Comparison of ENCODE assay signal across 9 cellular contexts in genomic region chr16:89115216-89115949, GRCh38. TPM values are rescaled to one million over a fixed set of nuclear protein-coding genes. Genes with fewer than 3 reads are reported as not detected.
DNase-seq lines count a peak whose midpoint lies in the region; ATAC-seq and TF ChIP-seq lines count a peak whose summit lies in the region.
"Had no signal": no experiment of that assay in that cellular context is flagged by ENCODE, and none has a peak within 500 bp of the region (broad histone marks: within the 10 kb centered on the region; RNA-seq: fewer than 3 reads in every experiment).

No MANE protein-coding gene starts in this region.

- intact Hi-C loops in activated CD4-positive, alpha-beta T cell treated with anti-CD3 and anti-CD28 coated beads, Interleukin-2, amount 10 ng/mL, durations not matched to agents 24 days and 14 days (cut with micrococcal nuclease), result loop anchor here (1.0 kb wide), 2 partner anchors 18 to 172 kb away; no protein-coding TSS in a partner anchor
- intact Hi-C loops in dendritic cell treated with granulocyte-macrophage colony-stimulating factor and Interleukin-4, amounts not matched to agents 40 ng/mL and 50 ng/mL, for 4 days (cut with micrococcal nuclease), result loop anchor here (5.0 to 10.0 kb wide), 4 partner anchors 102 to 392 kb away; partner anchors contain the start of genes CBFA2T3, SPG7 and ZNF778

- H3K27ac ChIP-seq in thoracic aorta (peak overlapping the region in 1 of 2 donors; percentile 22), SK-N-SH (ENCODE audit: low read depth in 2 of 2, low read length in 1 of 2) (no peak overlapping the region)

- H3K9me3 Mint-ChIP-seq in activated CD4-positive, alpha-beta T cell treated with anti-CD3 and anti-CD28 coated beads, Interleukin-2, amount 10 ng/mL, durations not matched to agents 24 days and 14 days, result no peaks in the 10 kb centered on the region
- no peaks in the 10 kb centered on the region for H3K9me3 Mint-ChIP-seq in dendritic cell treated with granulocyte-macrophage colony-stimulating factor and Interleukin-4, amounts not matched to agents 40 ng/mL and 50 ng/mL, for 4 days

- no peaks in the 10 kb centered on the region for H3K27me3 ChIP-seq in thoracic aorta (replicated peaks; ENCODE audit: insufficient read depth)
- H3K27me3 ChIP-seq in SK-N-SH (ENCODE audit: insufficient read depth), result no peaks in the 10 kb centered on the region

- no peak overlapping the region for H2AFZ ChIP-seq in SK-N-SH (ENCODE audit: low read depth)

- H3K4me1 ChIP-seq in thoracic aorta (ENCODE audit: control insufficient read depth in 1 of 2, low read depth in 2 of 2) (no peaks in the 10 kb centered on the region), SK-N-SH (ENCODE audit: control insufficient read depth in 1 of 2, insufficient read depth in 2 of 2, low read depth in 1 of 2, low read length in 1 of 2) (no peaks in the 10 kb centered on the region)

- no peaks in the 10 kb centered on the region for H3F3A ChIP-seq in SK-N-SH (replicated peaks; ENCODE audit: insufficient read depth)

- ATAC-seq in GM19397 (IDR thresholded peaks at IDR 0.05; ENCODE audit: unreplicated experiment), result peak; percentile 68
- ATAC-seq in HG03521 (IDR thresholded peaks at IDR 0.05; ENCODE audit: unreplicated experiment), result peak; percentile 44
- ATAC-seq in omental fat pad (ENCODE audit: low FRiP score), result no peak
- ATAC-seq in thoracic aorta (ENCODE audit: insufficient number of reproducible peaks, low FRiP score, low read depth), result no peak

- DNase-seq in activated CD4-positive, alpha-beta T cell treated with anti-CD3 and anti-CD28 coated beads, Interleukin-2, amount 10 ng/mL, durations not matched to agents 24 days and 14 days, result peak; percentile 96
- DNase-seq in omental fat pad (ENCODE audit: low spot score) (peak; percentile 45), thoracic aorta (ENCODE audit: low spot score) (no peak), SK-N-SH (no peak), islet precursor cell (no peak)

- WGBS in SK-N-SH (ENCODE audit: low lambda C conversion rate), result 92% methylated on average over 20 of the region's 27 CpGs

- H3K27ac Mint-ChIP-seq in activated CD4-positive, alpha-beta T cell treated with anti-CD3 and anti-CD28 coated beads, Interleukin-2, amount 10 ng/mL, durations not matched to agents 24 days and 14 days, result peak overlapping the region; percentile 96
- H3K27ac Mint-ChIP-seq in dendritic cell treated with granulocyte-macrophage colony-stimulating factor and Interleukin-4, amounts not matched to agents 40 ng/mL and 50 ng/mL, for 4 days, result peak overlapping the region; percentile 94

- H3K9ac ChIP-seq in SK-N-SH, result no peak overlapping the region

- H3K36me3 ChIP-seq in thoracic aorta, result peaks cover 57% of the 10 kb centered on the region
- peaks cover 0 to 68% of the 10 kb centered on the region in 2 experiments for H3K36me3 ChIP-seq in SK-N-SH (replicated peaks in 1 of 2; ENCODE audit: control insufficient read depth in 1 of 2, insufficient read depth in 2 of 2, low read length in 1 of 2)

- no peak for TF ChIP-seq EP300 in SK-N-SH (IDR thresholded peaks at IDR 0.05; ENCODE audit: borderline replicate concordance in 1 of 2, low read depth in 1 of 2, low read length in 1 of 2)

- H3K4me3 ChIP-seq in thoracic aorta (peak overlapping the region; percentile 32), SK-N-SH (ENCODE audit: low read depth in 2 of 2, low read length in 1 of 2) (no peak overlapping the region)

- peaks cover 28% of the 10 kb centered on the region for H3K4me1 Mint-ChIP-seq in activated CD4-positive, alpha-beta T cell treated with anti-CD3 and anti-CD28 coated beads, Interleukin-2, amount 10 ng/mL, durations not matched to agents 24 days and 14 days
- peaks cover 57% of the 10 kb centered on the region for H3K4me1 Mint-ChIP-seq in dendritic cell treated with granulocyte-macrophage colony-stimulating factor and Interleukin-4, amounts not matched to agents 40 ng/mL and 50 ng/mL, for 4 days (ENCODE audit: low read depth)

- CTCF ChIA-PET in SK-N-SH (lab: Yijun Ruan, JAX), result no interaction called here

- no peaks in the 10 kb centered on the region for H4K20me1 ChIP-seq in SK-N-SH (ENCODE audit: insufficient read depth)

- POLR2A ChIA-PET in SK-N-SH (lab: Yijun Ruan, JAX), result no interaction called here

- peaks cover 42% of the 10 kb centered on the region for H3K36me3 Mint-ChIP-seq in activated CD4-positive, alpha-beta T cell treated with anti-CD3 and anti-CD28 coated beads, Interleukin-2, amount 10 ng/mL, durations not matched to agents 24 days and 14 days (ENCODE audit: low read depth)
- H3K36me3 Mint-ChIP-seq in dendritic cell treated with granulocyte-macrophage colony-stimulating factor and Interleukin-4, amounts not matched to agents 40 ng/mL and 50 ng/mL, for 4 days (ENCODE audit: low read depth), result peaks cover 62% of the 10 kb centered on the region

- H3K9me2 ChIP-seq in SK-N-SH, result no peaks in the 10 kb centered on the region

- no peak for TF ChIP-seq CTCF in omental fat pad (IDR thresholded peaks at IDR 0.05)
- TF ChIP-seq CTCF in thoracic aorta (IDR thresholded peaks at IDR 0.05), result no peak
- no peak for TF ChIP-seq CTCF in SK-N-SH (IDR thresholded peaks at IDR 0.05)

- peak overlapping the region; percentile 83 for H3K4me3 Mint-ChIP-seq in activated CD4-positive, alpha-beta T cell treated with anti-CD3 and anti-CD28 coated beads, Interleukin-2, amount 10 ng/mL, durations not matched to agents 24 days and 14 days
- H3K4me3 Mint-ChIP-seq in dendritic cell treated with granulocyte-macrophage colony-stimulating factor and Interleukin-4, amounts not matched to agents 40 ng/mL and 50 ng/mL, for 4 days, result peak overlapping the region; percentile 85

- H3K9me3 ChIP-seq in thoracic aorta (no peaks in the 10 kb centered on the region), SK-N-SH (no peaks in the 10 kb centered on the region)

- no peak for TF ChIP-seq RAD21 in SK-N-SH (IDR thresholded peaks at IDR 0.05; ENCODE audit: low read length)

- no peaks in the 10 kb centered on the region for H3K79me2 ChIP-seq in SK-N-SH (ENCODE audit: insufficient read depth)

- no peak overlapping the region for H3K4me2 ChIP-seq in SK-N-SH

- H3K27me3 Mint-ChIP-seq in activated CD4-positive, alpha-beta T cell treated with anti-CD3 and anti-CD28 coated beads, Interleukin-2, amount 10 ng/mL, durations not matched to agents 24 days and 14 days, result no peaks in the 10 kb centered on the region
- H3K27me3 Mint-ChIP-seq in dendritic cell treated with granulocyte-macrophage colony-stimulating factor and Interleukin-4, amounts not matched to agents 40 ng/mL and 50 ng/mL, for 4 days, result no peaks in the 10 kb centered on the region

TF ChIP-seq in SK-N-SH, 30 proteins besides CTCF, POLR2A, EP300 and RAD21:
- TF ChIP-seq PBX3 (IDR thresholded peaks at IDR 0.05) (no peak), RCOR1 (IDR thresholded peaks at IDR 0.05; ENCODE audit: low read length) (no peak), MXI1 (IDR thresholded peaks at IDR 0.05; ENCODE audit: low read depth, low read length) (no peak), RXRA (IDR thresholded peaks at IDR 0.05; ENCODE audit: borderline replicate concordance, low read depth) (no peak), IRF3 (IDR thresholded peaks at IDR 0.05; ENCODE audit: low read depth, low read length) (no peak), ZBTB33 (IDR thresholded peaks at IDR 0.05; ENCODE audit: borderline replicate concordance, low read depth) (no peak), SMC3 (IDR thresholded peaks at IDR 0.05; ENCODE audit: low read depth, low read length) (no peak), TCF12 (IDR thresholded peaks at IDR 0.05) (no peak)

RNA-seq across cellular contexts. Expression of gene ACSF3, which starts 21.7 kb away (rescaled TPM):
- total RNA-seq in activated CD4-positive, alpha-beta T cell treated with anti-CD3 and anti-CD28 coated beads, Interleukin-2, amount 10 ng/mL, durations not matched to agents 24 days and 14 days, result 41.1 and 41.6 TPM in 2 replicates
- total RNA-seq in omental fat pad, result 10 to 100 TPM; 17.6 to 27.6 (median 21.6) TPM
- 10 to 100 TPM; 24.1 to 41.7 TPM for total RNA-seq in thoracic aorta
- polyA plus RNA-seq in SK-N-SH (2012; rRNA removed), result 14.9 and 18.8 TPM in 2 replicates
- 9.1 and 11.1 TPM in 2 replicates for polyA plus RNA-seq in SK-N-SH (2012; cell fraction: cytosol; rRNA removed)
- polyA plus RNA-seq in SK-N-SH (2012; cell fraction: nucleus; rRNA removed), result 25.9 and 33.9 TPM in 2 replicates

RNA-seq across cellular contexts. Expression of gene CDH15, which starts 56.2 kb away (rescaled TPM):
- not detected in 2 replicates for total RNA-seq in activated CD4-positive, alpha-beta T cell treated with anti-CD3 and anti-CD28 coated beads, Interleukin-2, amount 10 ng/mL, durations not matched to agents 24 days and 14 days
- total RNA-seq in omental fat pad, result not detected
- 1 to 10 TPM in 1 of 2 donors, not detected in 1; 1.4 TPM for total RNA-seq in thoracic aorta
- polyA plus RNA-seq in SK-N-SH (2012; rRNA removed), result 0.03 and 0.08 TPM in 2 replicates
- 0.03 and 0.04 TPM in 2 replicates for polyA plus RNA-seq in SK-N-SH (2012; cell fraction: cytosol; rRNA removed)
- 0.07 and 0.23 TPM in 2 replicates for polyA plus RNA-seq in SK-N-SH (2012; cell fraction: nucleus; rRNA removed)
- total RNA-seq: activated CD8-positive, alpha-beta memory T cell treated with anti-CD3 and anti-CD28 coated beads for 36 hours had no signal

Comparison
In these comparisons a context has a peak if more than half of its experiments do, and no peak if none do; other contexts are left out.
1. ATAC-seq: peak in GM19397 (single experiment) and HG03521 (single experiment); none in omental fat pad (single experiment) and thoracic aorta (single experiment).
2. DNase-seq: peak in activated CD4-positive, alpha-beta T cell treated with anti-CD3 and anti-CD28 coated beads, Interleukin-2, amount 10 ng/mL, durations not matched to agents 24 days and 14 days (single experiment) and omental fat pad (single experiment); none in thoracic aorta (single experiment), SK-N-SH (single experiment) and islet precursor cell (single experiment).